In the genomic region with DNA sequence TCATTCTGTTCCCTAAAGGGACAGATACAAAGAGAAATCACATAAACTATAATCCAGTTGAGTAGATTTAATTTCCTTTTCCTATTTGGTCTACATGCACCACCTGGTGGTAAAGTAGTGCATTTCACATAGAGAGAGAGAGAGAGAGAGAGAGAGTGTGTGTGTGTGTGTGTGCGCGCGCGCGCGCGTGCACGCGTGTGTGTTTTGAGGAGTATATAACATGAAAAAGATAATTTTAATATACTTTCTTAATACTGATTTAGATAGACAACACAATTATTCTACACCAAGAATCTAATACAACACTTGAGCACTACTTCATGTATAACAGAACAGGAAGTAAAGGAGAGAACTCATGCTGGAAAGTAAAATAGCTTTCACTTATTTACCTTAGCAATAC, we compare ENCODE assay signal across 7 cellular contexts. TPM values are rescaled to one million over a fixed set of nuclear protein-coding genes. Genes with fewer than 3 reads are reported as not detected.
DNase-seq lines count a peak whose midpoint lies in the region; ATAC-seq, FAIRE-seq and TF ChIP-seq lines count a peak whose summit lies in the region.

No MANE protein-coding gene starts in this region.

- no peaks in the 10 kb centered on the region for H3K27me3 ChIP-seq in GM06990 (replicated peaks; ENCODE audit: control insufficient read depth, insufficient read depth, low read length)

- no peak for DNase-seq in GM06990 (ENCODE audit: extremely low read depth, insufficient read length)
- DNase-seq in RPMI8226 = peak; percentile 67
- DNase-seq in MCF 10A (ENCODE audit: unreplicated experiment) = peak; percentile 70
- DNase-seq in stimulated activated CD4-positive, alpha-beta T cell treated with anti-CD3 and anti-CD28 coated beads, Interleukin-15, amount 100 ng/mL, for 48 hours (ENCODE audit: low read depth in 2 of 2) = peak; percentile 1 to 4

- no peaks in the 10 kb centered on the region for H3K36me3 ChIP-seq in GM06990 (ENCODE audit: control insufficient read depth, insufficient read depth, low read length)

- peak; percentile 97 for FAIRE-seq in islet of Langerhans (lab: Jason Lieb, UNC)

- ATAC-seq in HG03565 (IDR thresholded peaks at IDR 0.05; ENCODE audit: unreplicated experiment) (peak; percentile 47), GM21825 (IDR thresholded peaks at IDR 0.05; ENCODE audit: unreplicated experiment) (no peak)

- peaks cover 7% of the 10 kb centered on the region for H3K4me1 Mint-ChIP-seq in MCF 10A (ENCODE audit: insufficient read depth, unreplicated experiment)

- H3K36me3 Mint-ChIP-seq in MCF 10A (ENCODE audit: insufficient read depth, unreplicated experiment) = no peaks in the 10 kb centered on the region

- CTCF ChIA-PET in MCF 10A (lab: Yijun Ruan, JAX) = interaction anchor here (0.5 to 4.0 kb wide), 56 partner anchors 9 to 1149 kb away, joined by 3 to 42 read pairs (median 3); partner anchors contain the start of genes GALK2 and SECISBP2L

- peak overlapping the region; percentile 58 for H3K4me3 Mint-ChIP-seq in MCF 10A (ENCODE audit: unreplicated experiment)

- H3K27me3 Mint-ChIP-seq in MCF 10A (ENCODE audit: insufficient read depth, unreplicated experiment) = no peaks in the 10 kb centered on the region

- H3K4me3 ChIP-seq in GM06990 (replicated peaks; ENCODE audit: low read depth, low read length) = no peak overlapping the region; the same call in 1 of the 2 replicates

- intact Hi-C loops in MCF 10A (cut with micrococcal nuclease) = loop anchor here (1.0 to 10.0 kb wide), 9 partner anchors 51 to 893 kb away; partner anchors contain the start of genes COPS2, DTWD1 and FAM227B

- POLR2A ChIA-PET in MCF 10A (lab: Yijun Ruan, JAX) = interaction anchor here (0.5 to 2.3 kb wide), 7 partner anchors 17 to 754 kb away, joined by 3 to 7 read pairs (median 3); partner anchors contain the start of genes COPS2 and GALK2

- no peak overlapping the region for H3K27ac Mint-ChIP-seq in MCF 10A (ENCODE audit: low read depth, unreplicated experiment)

- no peaks in the 10 kb centered on the region for H3K9me3 Mint-ChIP-seq in MCF 10A (ENCODE audit: unreplicated experiment)

- peak; percentile 75 for TF ChIP-seq CTCF in GM06990 (IDR thresholded peaks at IDR 0.05; ENCODE audit: insufficient read depth, low read length, poor library complexity, severe bottlenecking)
- TF ChIP-seq CTCF in MCF 10A (IDR thresholded peaks at IDR 0.05; ENCODE audit: unreplicated experiment) = peak; percentile 72

- BruUV-seq in MCF 10A (replicated peaks; lab: Mats Ljungman, UMichigan) = no TSS peak

RNA-seq across cellular contexts. Expression of gene FGF7, which starts 1.1 kb away (rescaled TPM):
- total RNA-seq in MCF 10A (2022) = 0.05 and 0.21 TPM in 2 replicates
